In genomic region chr3:20161714-20162113, GRCh38 we compare ENCODE assay signal across 1 cellular context.
A peak's percentile ranks its signal among the peaks of the same experiment; 100 is the strongest.
TF ChIP-seq lines count a peak whose summit lies in the region.

No MANE protein-coding gene starts in this region.

TF ChIP-seq in K562, 482 proteins besides CTCF, POLR2A, EP300 and RAD21:
- TF ChIP-seq GATAD2A (IDR thresholded peaks at IDR 0.05), result no peak
- TF ChIP-seq ELK1 (CRISPR knock-in tag; IDR thresholded peaks at IDR 0.05), result no peak
- no peak for TF ChIP-seq EHMT2 (IDR thresholded peaks at IDR 0.05)
- TF ChIP-seq RFX1 (IDR thresholded peaks at IDR 0.05), result no peak
- peak; percentile 71 for TF ChIP-seq CEBPB (tag; IDR thresholded peaks at IDR 0.05)
- no peak for TF ChIP-seq NCOA6 (IDR thresholded peaks at IDR 0.05)
- no peak for TF ChIP-seq IFI16 (CRISPR knock-in tag; IDR thresholded peaks at IDR 0.05)
- no peak for TF ChIP-seq MLX (CRISPR knock-in tag; conservative IDR thresholded peaks at IDR 0.05)
- no peak for TF ChIP-seq CEBPG (CRISPR knock-in tag; IDR thresholded peaks at IDR 0.05)
- peak in 1 of 2 experiments; percentile 74; a peak in 2 of 4 replicates for TF ChIP-seq CEBPG (tag; conservative IDR thresholded peaks at IDR 0.05 in 1 of 2, IDR thresholded peaks at IDR 0.05 in 1 of 2)
- no peak for TF ChIP-seq SP2 (IDR thresholded peaks at IDR 0.05; ENCODE audit: extremely low read depth, low read depth, low read length, poor library complexity, severe bottlenecking)
- TF ChIP-seq ZNF785 (CRISPR knock-in tag; IDR thresholded peaks at IDR 0.05), result no peak
- TF ChIP-seq ZNF347 (CRISPR knock-in tag; IDR thresholded peaks at IDR 0.05; ENCODE audit: low read depth), result no peak
TF ChIP-seq in K562: peak in this region for 2.
